ENCODE assay signal across 22 cellular contexts in genomic region chr3:103169289-103169688, GRCh38.
DNase-seq lines count a peak whose midpoint lies in the region; FAIRE-seq and TF ChIP-seq lines count a peak whose summit lies in the region.
"Had no signal": no experiment of that assay in that cellular context is flagged by ENCODE, and none has a peak within 500 bp of the region (broad histone marks: within the 10 kb centered on the region; RNA-seq: fewer than 3 reads in every experiment).

No MANE protein-coding gene starts in this region.

- no peak overlapping the region for H3K27ac Mint-ChIP-seq in astrocyte (ENCODE audit: unreplicated experiment)
- H3K27ac Mint-ChIP-seq: B cell, IgD-negative memory B cell had no signal

- H3K36me3 ChIP-seq in mammary epithelial cell (ENCODE audit: insufficient read depth, low read length) (no peaks in the 10 kb centered on the region), breast epithelium (no peaks in the 10 kb centered on the region), SK-N-SH (replicated peaks in 1 of 2; ENCODE audit: control insufficient read depth in 1 of 2, insufficient read depth in 2 of 2, low read length in 1 of 2) (no peaks in the 10 kb centered on the region), astrocyte (ENCODE audit: insufficient read depth, low read length) (no peaks in the 10 kb centered on the region)
- H3K36me3 ChIP-seq: SJCRH30 had no signal

- no peaks in the 10 kb centered on the region for H3K36me3 Mint-ChIP-seq in astrocyte (ENCODE audit: low read depth, unreplicated experiment)
- H3K36me3 Mint-ChIP-seq: CD4-positive, CD25-positive, alpha-beta regulatory T cell; IgD-negative memory B cell had no signal

- intact Hi-C loops in mammary epithelial cell (cut with micrococcal nuclease), result no loop called here
- intact Hi-C loops in breast epithelium (cut with DNase I; ENCODE audit: low total_unique reads), result no loop called here

- no peak for TF ChIP-seq POLR2A in breast epithelium (IDR thresholded peaks at IDR 0.05)

- H3K9me3 ChIP-seq in mammary epithelial cell (replicated peaks; ENCODE audit: insufficient read depth, low read length) (no peaks in the 10 kb centered on the region), breast epithelium (no peaks in the 10 kb centered on the region), SK-N-SH (no peaks in the 10 kb centered on the region), astrocyte (ENCODE audit: insufficient read depth, low read depth, low read length) (no peaks in the 10 kb centered on the region)
- H3K9me3 ChIP-seq: Caco-2, SJCRH30 had no signal

- DNase-seq in mammary epithelial cell (peak; percentile 9), breast epithelium (ENCODE audit: low spot score in 2 of 2) (no peak), SK-N-SH (no peak), astrocyte (ENCODE audit: low read depth) (peak; percentile 18), NCI-H1048 (lab: John Stamatoyannopoulos, UW) (no peak), NCI-H524 treated with DMSO at 0.1 percent for 48 hours (lab: John Stamatoyannopoulos, UW) (no peak), medulla oblongata (ENCODE audit: extremely low spot score) (no peak)
- DNase-seq in activated CD4-positive, alpha-beta T cell treated with anti-CD3 and anti-CD28 coated beads for 48 hours, result no peak
- DNase-seq: Caco-2; CD4-positive, CD25-positive, alpha-beta regulatory T cell; GDM1; H7; Karpas-422; NCI-H1105; NCI-H2081; NCI-H2171 treated with DMSO at 0.1 percent for 48 hours; PC-9; SJCRH30 had no signal

- no peaks in the 10 kb centered on the region for H3K27me3 Mint-ChIP-seq in astrocyte (ENCODE audit: low read depth, unreplicated experiment)
- H3K27me3 Mint-ChIP-seq: B cell; CD4-positive, CD25-positive, alpha-beta regulatory T cell; IgD-negative memory B cell had no signal

- WGBS in mammary epithelial cell (ENCODE audit: low coverage, missing lambda C conversion rate), result 47% methylated on average over 2 of the region's 2 CpGs
- 14% methylated on average over 2 of the region's 2 CpGs for WGBS in SK-N-SH (ENCODE audit: low lambda C conversion rate)

- TF ChIP-seq EP300 in SK-N-SH (IDR thresholded peaks at IDR 0.05; ENCODE audit: borderline replicate concordance in 1 of 2, low read depth in 1 of 2, low read length in 1 of 2), result peak in 1 of 2 experiments; percentile 62; a peak in 1 of 4 replicates

- peaks cover 9% of the 10 kb centered on the region for H3F3A ChIP-seq in SK-N-SH (replicated peaks; ENCODE audit: insufficient read depth)

- H2AFZ ChIP-seq in mammary epithelial cell (ENCODE audit: low read depth, low read length) (no peak overlapping the region), SK-N-SH (ENCODE audit: low read depth) (no peak overlapping the region), astrocyte (ENCODE audit: low read depth, low read length) (no peak overlapping the region)
- H2AFZ ChIP-seq: PC-9 had no signal

- H4K20me1 ChIP-seq in mammary epithelial cell (ENCODE audit: insufficient read depth, low read length) (no peaks in the 10 kb centered on the region), SK-N-SH (ENCODE audit: insufficient read depth) (no peaks in the 10 kb centered on the region), astrocyte (ENCODE audit: insufficient read depth, low read length) (no peaks in the 10 kb centered on the region)

- no peak overlapping the region for H3K27ac ChIP-seq in mammary epithelial cell (ENCODE audit: insufficient read depth, low read depth, low read length)
- H3K27ac ChIP-seq in breast epithelium, result no peak overlapping the region
- H3K27ac ChIP-seq in SK-N-SH (ENCODE audit: low read depth in 2 of 2, low read length in 1 of 2), result peak overlapping the region in 1 of 2 experiments; percentile 58; a peak in 2 of 4 replicates
- H3K27ac ChIP-seq in astrocyte (ENCODE audit: low read depth, low read length), result no peak overlapping the region
- H3K27ac ChIP-seq: 22Rv1, HL-60, PC-9, SJCRH30 had no signal

- in situ Hi-C loops in mammary epithelial cell (cut with MboI; ENCODE audit: low sequenced_read_pairs in 2 of 2), result no loop called here

- POLR2A ChIA-PET in SK-N-SH (lab: Yijun Ruan, JAX), result no interaction called here

- FAIRE-seq in astrocyte (lab: Jason Lieb, UNC), result no peak

- H3K27me3 ChIP-seq in mammary epithelial cell (ENCODE audit: insufficient read depth, low read length) (no peaks in the 10 kb centered on the region), breast epithelium (no peaks in the 10 kb centered on the region), SK-N-SH (ENCODE audit: insufficient read depth) (no peaks in the 10 kb centered on the region), astrocyte (ENCODE audit: insufficient read depth, low read length) (no peaks in the 10 kb centered on the region)
- H3K27me3 ChIP-seq: SJCRH30 had no signal

- H3K4me3 Mint-ChIP-seq in astrocyte (ENCODE audit: unreplicated experiment), result no peak overlapping the region
- H3K4me3 Mint-ChIP-seq: B cell; CD4-positive, CD25-positive, alpha-beta regulatory T cell had no signal

- H3K4me1 ChIP-seq in mammary epithelial cell (ENCODE audit: insufficient read depth, low read length) (peaks cover 6% of the 10 kb centered on the region), breast epithelium (no peaks in the 10 kb centered on the region), SK-N-SH (ENCODE audit: control insufficient read depth in 1 of 2, insufficient read depth in 2 of 2, low read depth in 1 of 2, low read length in 1 of 2) (no peaks in the 10 kb centered on the region), astrocyte (ENCODE audit: insufficient read depth, low read length) (no peaks in the 10 kb centered on the region)
- H3K4me1 ChIP-seq: Caco-2, SJCRH30 had no signal

- no peaks in the 10 kb centered on the region for H3K79me2 ChIP-seq in mammary epithelial cell (ENCODE audit: insufficient read depth, low read length)
- no peaks in the 10 kb centered on the region for H3K79me2 ChIP-seq in SK-N-SH (ENCODE audit: insufficient read depth)
- H3K79me2 ChIP-seq in astrocyte (ENCODE audit: insufficient read depth, low read length), result no peaks in the 10 kb centered on the region

- no TSS peak for BruUV-seq in mammary epithelial cell (replicated peaks; lab: Mats Ljungman, UMichigan)

- H3K4me2 ChIP-seq in mammary epithelial cell (ENCODE audit: insufficient read depth, low read depth, low read length) (no peak overlapping the region), SK-N-SH (peak overlapping the region; percentile 23; the same call in 1 of the 2 replicates), astrocyte (ENCODE audit: low read length) (no peak overlapping the region)
- H3K4me2 ChIP-seq: PC-9 had no signal

- no peak overlapping the region for H3K9ac ChIP-seq in mammary epithelial cell (ENCODE audit: insufficient read depth, low read length)
- no peak overlapping the region for H3K9ac ChIP-seq in SK-N-SH
- no peak overlapping the region for H3K9ac ChIP-seq in astrocyte (ENCODE audit: low read length)

- H3K4me3 ChIP-seq in mammary epithelial cell (replicated peaks in 1 of 3; ENCODE audit: insufficient read depth in 1 of 3, low read depth in 2 of 3, low read length in 3 of 3) (no peak overlapping the region), breast epithelium (no peak overlapping the region), SK-N-SH (ENCODE audit: low read depth in 2 of 2, low read length in 1 of 2) (no peak overlapping the region), astrocyte (ENCODE audit: insufficient read depth, low read depth, low read length) (no peak overlapping the region)
- H3K4me3 ChIP-seq: PC-9, SJCRH30 had no signal

- dilution Hi-C loops in mammary epithelial cell (cut with HindIII; ENCODE audit: low sequenced_read_pairs), result no loop called here

- CTCF ChIA-PET in mammary epithelial cell (lab: Charles Lee; ENCODE audit: low non-redundant PET), result no interaction called here
- CTCF ChIA-PET in SK-N-SH (lab: Yijun Ruan, JAX), result no interaction called here

- H3K9me2 ChIP-seq in SK-N-SH, result no peaks in the 10 kb centered on the region

- no peak for TF ChIP-seq CTCF in mammary epithelial cell (conservative IDR thresholded peaks at IDR 0.05 in 1 of 2, IDR thresholded peaks at IDR 0.05 in 1 of 2; ENCODE audit: extremely low read depth in 1 of 2, insufficient read depth in 1 of 2, low read depth in 1 of 2, low read length in 2 of 2)
- no peak for TF ChIP-seq CTCF in breast epithelium (IDR thresholded peaks at IDR 0.05)
- TF ChIP-seq CTCF in SK-N-SH (IDR thresholded peaks at IDR 0.05), result no peak
- TF ChIP-seq CTCF in astrocyte (IDR thresholded peaks at IDR 0.05; ENCODE audit: insufficient read depth, low read depth, low read length), result no peak

- H3K9me3 Mint-ChIP-seq in astrocyte (ENCODE audit: unreplicated experiment), result peaks cover 3% of the 10 kb centered on the region

- TF ChIP-seq RAD21 in SK-N-SH (IDR thresholded peaks at IDR 0.05; ENCODE audit: low read length), result no peak

- no peaks in the 10 kb centered on the region for H3K4me1 Mint-ChIP-seq in astrocyte (ENCODE audit: low read depth, unreplicated experiment)
- H3K4me1 Mint-ChIP-seq: B cell had no signal

TF ChIP-seq in SK-N-SH, 30 proteins besides CTCF, POLR2A, EP300 and RAD21 (continues in another document):
- TF ChIP-seq CHD2 (IDR thresholded peaks at IDR 0.05; ENCODE audit: low read length, partially characterized antibody) (no peak), GABPA (IDR thresholded peaks at IDR 0.05; ENCODE audit: low read depth) (no peak), NFIC (IDR thresholded peaks at IDR 0.05; ENCODE audit: borderline replicate concordance) (peak; percentile 60), USF2 (IDR thresholded peaks at IDR 0.05; ENCODE audit: borderline replicate concordance, low read depth, low read length) (no peak), FOSL2 (IDR thresholded peaks at IDR 0.05; ENCODE audit: borderline replicate concordance, low read depth) (peak; percentile 69; the same call in 1 of the 2 replicates), NRF1 (IDR thresholded peaks at IDR 0.05; ENCODE audit: low read depth, low read length) (no peak), IRF3 (IDR thresholded peaks at IDR 0.05; ENCODE audit: low read depth, low read length) (no peak), TEAD4 (IDR thresholded peaks at IDR 0.05; ENCODE audit: borderline replicate concordance, insufficient read depth) (peak; percentile 69; the same call in 1 of the 2 replicates)

Comparison
In these comparisons a context has a peak if more than half of its experiments do, and no peak if none do; other contexts are left out.
1. DNase-seq: peak in mammary epithelial cell (single experiment) and astrocyte (single experiment); none in breast epithelium (0 of 2), SK-N-SH (single experiment), NCI-H1048 (single experiment), NCI-H524 treated with DMSO at 0.1 percent for 48 hours (single experiment), medulla oblongata (single experiment) and activated CD4-positive, alpha-beta T cell treated with anti-CD3 and anti-CD28 coated beads for 48 hours (single experiment).